ENCODE assay signal across 1 cellular context in the genomic region with DNA sequence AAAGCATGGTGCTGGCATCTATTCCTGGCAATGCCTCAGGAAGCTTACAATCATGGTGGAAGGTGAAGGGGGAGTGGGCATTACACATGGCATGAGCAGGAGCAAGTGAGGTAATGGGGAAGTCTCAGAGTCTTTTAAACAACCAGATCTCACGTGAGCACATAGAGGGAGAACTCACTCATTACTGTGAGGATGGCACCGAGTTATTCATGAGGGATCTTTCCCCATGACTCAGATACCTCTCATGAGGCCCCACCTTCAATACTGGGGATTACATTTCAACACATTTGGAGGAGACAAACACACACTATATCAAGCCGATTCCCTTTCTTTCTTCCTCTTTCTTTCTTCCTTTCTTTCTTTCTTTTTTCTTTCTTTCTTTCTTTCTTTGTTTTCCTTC.
TF ChIP-seq lines count a peak whose summit lies in the region.

No MANE protein-coding gene starts in this region.

TF ChIP-seq in GM12878, 131 proteins besides CTCF, POLR2A, EP300 and RAD21 (continued from another document):
- TF ChIP-seq, protein P1, sequence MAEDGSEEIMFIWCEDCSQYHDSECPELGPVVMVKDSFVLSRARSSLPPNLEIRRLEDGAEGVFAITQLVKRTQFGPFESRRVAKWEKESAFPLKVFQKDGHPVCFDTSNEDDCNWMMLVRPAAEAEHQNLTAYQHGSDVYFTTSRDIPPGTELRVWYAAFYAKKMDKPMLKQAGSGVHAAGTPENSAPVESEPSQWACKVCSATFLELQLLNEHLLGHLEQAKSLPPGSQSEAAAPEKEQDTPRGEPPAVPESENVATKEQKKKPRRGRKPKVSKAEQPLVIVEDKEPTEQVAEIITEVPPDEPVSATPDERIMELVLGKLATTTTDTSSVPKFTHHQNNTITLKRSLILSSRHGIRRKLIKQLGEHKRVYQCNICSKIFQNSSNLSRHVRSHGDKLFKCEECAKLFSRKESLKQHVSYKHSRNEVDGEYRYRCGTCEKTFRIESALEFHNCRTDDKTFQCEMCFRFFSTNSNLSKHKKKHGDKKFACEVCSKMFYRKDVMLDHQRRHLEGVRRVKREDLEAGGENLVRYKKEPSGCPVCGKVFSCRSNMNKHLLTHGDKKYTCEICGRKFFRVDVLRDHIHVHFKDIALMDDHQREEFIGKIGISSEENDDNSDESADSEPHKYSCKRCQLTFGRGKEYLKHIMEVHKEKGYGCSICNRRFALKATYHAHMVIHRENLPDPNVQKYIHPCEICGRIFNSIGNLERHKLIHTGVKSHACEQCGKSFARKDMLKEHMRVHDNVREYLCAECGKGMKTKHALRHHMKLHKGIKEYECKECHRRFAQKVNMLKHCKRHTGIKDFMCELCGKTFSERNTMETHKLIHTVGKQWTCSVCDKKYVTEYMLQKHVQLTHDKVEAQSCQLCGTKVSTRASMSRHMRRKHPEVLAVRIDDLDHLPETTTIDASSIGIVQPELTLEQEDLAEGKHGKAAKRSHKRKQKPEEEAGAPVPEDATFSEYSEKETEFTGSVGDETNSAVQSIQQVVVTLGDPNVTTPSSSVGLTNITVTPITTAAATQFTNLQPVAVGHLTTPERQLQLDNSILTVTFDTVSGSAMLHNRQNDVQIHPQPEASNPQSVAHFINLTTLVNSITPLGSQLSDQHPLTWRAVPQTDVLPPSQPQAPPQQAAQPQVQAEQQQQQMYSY (CRISPR knock-in tag; IDR thresholded peaks at IDR 0.05) = no peak
- no peak for TF ChIP-seq SIN3A (IDR thresholded peaks at IDR 0.05; ENCODE audit: low read depth, low read length)
